Comparison of ENCODE assay signal across 12 cellular contexts in the genomic region with DNA sequence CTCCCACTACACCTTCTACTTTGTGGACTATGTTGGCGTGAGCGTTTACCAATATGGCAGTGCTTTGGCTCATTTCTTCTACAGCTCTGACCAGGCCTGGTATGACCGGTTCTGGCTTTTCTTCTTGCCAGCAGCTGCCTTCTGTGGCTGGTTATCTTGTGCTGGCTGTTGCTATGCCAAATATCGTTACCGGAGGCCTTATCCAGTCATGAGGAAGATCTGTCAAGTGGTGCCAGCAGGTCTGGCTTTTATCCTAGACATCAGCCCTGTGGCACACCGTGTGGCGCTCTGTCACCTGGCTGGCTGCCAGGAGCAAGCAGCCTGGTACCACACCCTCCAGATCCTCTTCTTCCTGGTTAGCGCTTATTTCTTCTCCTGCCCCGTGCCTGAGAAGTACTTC. TPM values are rescaled to one million over a fixed set of nuclear protein-coding genes. Genes with fewer than 3 reads are reported as not detected.
DNase-seq lines count a peak whose midpoint lies in the region; ATAC-seq and TF ChIP-seq lines count a peak whose summit lies in the region.
"Had no signal": no experiment of that assay in that cellular context is flagged by ENCODE, and none has a peak within 500 bp of the region (broad histone marks: within the 10 kb centered on the region; RNA-seq: fewer than 3 reads in every experiment).

No MANE protein-coding gene starts in this region.

- no peaks in the 10 kb centered on the region for H3K9me3 Mint-ChIP-seq in neural crest cell
- no peaks in the 10 kb centered on the region for H3K9me3 Mint-ChIP-seq in activated T-cell treated with anti-CD3 and anti-CD28 coated beads, Interleukin-2, amount 50 U/mL, for 72 hours
- H3K9me3 Mint-ChIP-seq: nephron progenitor cell had no signal

- peak; percentile 27 for DNase-seq in DMS79 (lab: John Stamatoyannopoulos, UW)
- no peak for DNase-seq in DMS79 treated with DMSO at 0.1 percent for 48 hours (lab: John Stamatoyannopoulos, UW)
- peak; percentile 62 for DNase-seq in NCI-H2196 (lab: John Stamatoyannopoulos, UW; ENCODE audit: unreplicated experiment)
- DNase-seq in cerebellar cortex (ENCODE audit: low spot score), result peak; percentile 98
- DNase-seq in neural crest cell (ENCODE audit: low read depth, low spot score), result no peak
- DNase-seq in AG20443 (ENCODE audit: low spot score), result no peak
- DNase-seq in activated T-cell treated with anti-CD3 and anti-CD28 coated beads, Interleukin-2, amount 50 U/mL, for 72 hours, result no peak
- DNase-seq: activated CD8-positive, alpha-beta memory T cell treated with anti-CD3 and anti-CD28 coated beads, Interleukin-2, amount 50 U/mL, for 48 hours; GOT3; nephron progenitor cell; stimulated activated CD4-positive, alpha-beta T cell treated with anti-CD3 and anti-CD28 coated beads, Interleukin-12 subunit alpha, Interleukin-12 subunit beta, amount 100 ng/mL, for 4 hours had no signal

- H3K4me3 Mint-ChIP-seq in neural crest cell, result no peak overlapping the region
- H3K4me3 Mint-ChIP-seq in activated T-cell treated with anti-CD3 and anti-CD28 coated beads, Interleukin-2, amount 50 U/mL, for 72 hours, result no peak overlapping the region
- H3K4me3 Mint-ChIP-seq: nephron progenitor cell had no signal

- ATAC-seq in GM21825 (IDR thresholded peaks at IDR 0.05; ENCODE audit: unreplicated experiment), result no peak
- no peak for ATAC-seq in activated T-cell treated with anti-CD3 and anti-CD28 coated beads, Interleukin-2, amount 50 U/mL, for 72 hours (replicated peaks in 1 of 2)

- H3K36me3 Mint-ChIP-seq in neural crest cell (ENCODE audit: low read depth), result peaks cover 2% of the 10 kb centered on the region
- H3K36me3 Mint-ChIP-seq in activated T-cell treated with anti-CD3 and anti-CD28 coated beads, Interleukin-2, amount 50 U/mL, for 72 hours (ENCODE audit: insufficient read depth in 2 of 2), result peaks cover 6 to 11% of the 10 kb centered on the region in 2 donors

- H3K4me1 Mint-ChIP-seq in neural crest cell, result peaks cover 5% of the 10 kb centered on the region
- H3K4me1 Mint-ChIP-seq in activated T-cell treated with anti-CD3 and anti-CD28 coated beads, Interleukin-2, amount 50 U/mL, for 72 hours (ENCODE audit: low read depth), result peaks cover 30% of the 10 kb centered on the region

- peak overlapping the region; percentile 32 for H3K27ac Mint-ChIP-seq in neural crest cell (ENCODE audit: unreplicated experiment)
- H3K27ac Mint-ChIP-seq in activated T-cell treated with anti-CD3 and anti-CD28 coated beads, Interleukin-2, amount 50 U/mL, for 72 hours, result no peak overlapping the region
- H3K27ac Mint-ChIP-seq: nephron progenitor cell had no signal

- no peak for TF ChIP-seq CTCF in neural crest cell (conservative IDR thresholded peaks at IDR 0.05)

- H3K27me3 Mint-ChIP-seq in neural crest cell (ENCODE audit: low read depth), result no peaks in the 10 kb centered on the region
- H3K27me3 Mint-ChIP-seq in activated T-cell treated with anti-CD3 and anti-CD28 coated beads, Interleukin-2, amount 50 U/mL, for 72 hours (ENCODE audit: low read depth), result no peaks in the 10 kb centered on the region

RNA-seq across cellular contexts. Expression of a gene that starts 16.5 kb away (rescaled TPM):
- total RNA-seq in neural crest cell, result 43.7 and 46.0 TPM in 2 replicates
- 1 to 10 TPM; 4.6 to 5.1 TPM for total RNA-seq in activated T-cell treated with anti-CD3 and anti-CD28 coated beads, Interleukin-2, amount 50 U/mL, for 72 hours

RNA-seq across cellular contexts. Expression of a gene that starts 41.7 kb away (rescaled TPM):
- total RNA-seq in neural crest cell, result 10.5 and 10.7 TPM in 2 replicates
- 10 to 100 TPM; 14.6 to 21.0 TPM for total RNA-seq in activated T-cell treated with anti-CD3 and anti-CD28 coated beads, Interleukin-2, amount 50 U/mL, for 72 hours

Comparison
In these comparisons a context has a peak if more than half of its experiments do, and no peak if none do; other contexts are left out.
1. DNase-seq: peak in DMS79 (single experiment), NCI-H2196 (single experiment) and cerebellar cortex (single experiment); none in DMS79 treated with DMSO at 0.1 percent for 48 hours (single experiment), neural crest cell (single experiment), AG20443 (single experiment) and activated T-cell treated with anti-CD3 and anti-CD28 coated beads, Interleukin-2, amount 50 U/mL, for 72 hours (0 of 2).